ENCODE assay signal across 11 cellular contexts in genomic region chr9:133788819-133789733, GRCh38. TPM values are rescaled to one million over a fixed set of nuclear protein-coding genes. Genes with fewer than 3 reads are reported as not detected.
DNase-seq lines count a peak whose midpoint lies in the region; ATAC-seq, FAIRE-seq and TF ChIP-seq lines count a peak whose summit lies in the region.
"Had no signal": no experiment of that assay in that cellular context is flagged by ENCODE, and none has a peak within 500 bp of the region (broad histone marks: within the 10 kb centered on the region; RNA-seq: fewer than 3 reads in every experiment).

No MANE protein-coding gene starts in this region.

- DNase-seq in Right ventricle myocardium inferior (ENCODE audit: missing footprints), result peak; percentile 72
- DNase-seq in right atrium auricular region (ENCODE audit: low spot score), result no peak
- DNase-seq in dermis blood vessel endothelial cell, result peak; percentile 83
- peak; percentile 63 to 94 for DNase-seq in lung microvascular endothelial cell (ENCODE audit: low read depth in 2 of 2)
- DNase-seq in vagina (ENCODE audit: extremely low spot score in 2 of 2), result no peak
- DNase-seq in GM12891 (ENCODE audit: insufficient read length, low spot score), result no peak
- DNase-seq in NCI-H187 (lab: John Stamatoyannopoulos, UW), result no peak
- DNase-seq: brain microvascular endothelial cell, NCI-H1417 treated with DMSO at 0.1 percent for 48 hours had no signal

- intact Hi-C loops in Right ventricle myocardium inferior (cut with DNase I) (no loop called here), vagina (cut with DNase I) (no loop called here)

- ATAC-seq in Right ventricle myocardium inferior, result no peak
- no peak for ATAC-seq in HG03039 (IDR thresholded peaks at IDR 0.05; ENCODE audit: unreplicated experiment)
- ATAC-seq: SK-N-SH treated with all-trans-retinoic acid at 6 μM for 48 hours had no signal

- H3K36me3 ChIP-seq in right atrium auricular region (no peaks in the 10 kb centered on the region), vagina (peaks cover 0 to 3% of the 10 kb centered on the region in 2 donors)
- H3K36me3 ChIP-seq: brain microvascular endothelial cell had no signal

- no peaks in the 10 kb centered on the region for H3K9me3 ChIP-seq in right atrium auricular region
- H3K9me3 ChIP-seq in vagina, result no peaks in the 10 kb centered on the region

- H3K4me1 ChIP-seq in right atrium auricular region (peaks cover 0 to 33% of the 10 kb centered on the region in 2 donors), vagina (peaks cover 9% of the 10 kb centered on the region)

- H3K27me3 ChIP-seq in right atrium auricular region (no peaks in the 10 kb centered on the region), vagina (no peaks in the 10 kb centered on the region)
- H3K27me3 ChIP-seq: brain microvascular endothelial cell had no signal

- TF ChIP-seq POLR2A in vagina (IDR thresholded peaks at IDR 0.05) (no peak), GM12891 (IDR thresholded peaks at IDR 0.05; ENCODE audit: low read depth, low read length) (no peak)

- no peak for FAIRE-seq in GM12891 (lab: Jason Lieb, UNC)

- no peak overlapping the region for H3K27ac ChIP-seq in right atrium auricular region
- H3K27ac ChIP-seq in vagina, result peak overlapping the region; percentile 24
- H3K27ac ChIP-seq: brain microvascular endothelial cell had no signal

- no peak overlapping the region for H3K4me3 ChIP-seq in right atrium auricular region
- no peak overlapping the region for H3K4me3 ChIP-seq in vagina

- TF ChIP-seq CTCF in right atrium auricular region (IDR thresholded peaks at IDR 0.05) (no peak), vagina (IDR thresholded peaks at IDR 0.05) (no peak)

TF ChIP-seq in GM12891, 5 proteins besides CTCF, POLR2A, EP300 and RAD21:
- TF ChIP-seq PAX5 (IDR thresholded peaks at IDR 0.05; ENCODE audit: insufficient read depth, low read length, severe bottlenecking) (no peak), POU2F2 (IDR thresholded peaks at IDR 0.05; ENCODE audit: low read depth, low read length) (no peak), POLR2AphosphoS5 (IDR thresholded peaks at IDR 0.05; ENCODE audit: low read depth, low read length) (no peak), SPI1 (IDR thresholded peaks at IDR 0.05; ENCODE audit: low read depth, low read length) (no peak), TAF1 (IDR thresholded peaks at IDR 0.05; ENCODE audit: low read depth, low read length) (no peak)

RNA-seq across cellular contexts. Expression of gene SARDH, which starts 50.9 kb away (rescaled TPM):
- total RNA-seq in Right ventricle myocardium inferior (0.41 TPM), right atrium auricular region (under 1 TPM; 0.63 to 0.94 TPM), dermis blood vessel endothelial cell (0.34 and 0.37 TPM in 2 replicates), lung microvascular endothelial cell (0.20 and 0.22 TPM in 2 replicates), vagina (2.0 TPM)
- 0.24 TPM for polyA plus RNA-seq in GM12891 (2012; ENCODE audit: low read depth, missing spikeins)

Comparison
In these comparisons a context has a peak if more than half of its experiments do, and no peak if none do; other contexts are left out.
1. DNase-seq: peak in Right ventricle myocardium inferior (single experiment), dermis blood vessel endothelial cell (single experiment) and lung microvascular endothelial cell (2 of 2); none in right atrium auricular region (single experiment), vagina (0 of 2), GM12891 (single experiment) and NCI-H187 (0 of 2).